In the genomic region with DNA sequence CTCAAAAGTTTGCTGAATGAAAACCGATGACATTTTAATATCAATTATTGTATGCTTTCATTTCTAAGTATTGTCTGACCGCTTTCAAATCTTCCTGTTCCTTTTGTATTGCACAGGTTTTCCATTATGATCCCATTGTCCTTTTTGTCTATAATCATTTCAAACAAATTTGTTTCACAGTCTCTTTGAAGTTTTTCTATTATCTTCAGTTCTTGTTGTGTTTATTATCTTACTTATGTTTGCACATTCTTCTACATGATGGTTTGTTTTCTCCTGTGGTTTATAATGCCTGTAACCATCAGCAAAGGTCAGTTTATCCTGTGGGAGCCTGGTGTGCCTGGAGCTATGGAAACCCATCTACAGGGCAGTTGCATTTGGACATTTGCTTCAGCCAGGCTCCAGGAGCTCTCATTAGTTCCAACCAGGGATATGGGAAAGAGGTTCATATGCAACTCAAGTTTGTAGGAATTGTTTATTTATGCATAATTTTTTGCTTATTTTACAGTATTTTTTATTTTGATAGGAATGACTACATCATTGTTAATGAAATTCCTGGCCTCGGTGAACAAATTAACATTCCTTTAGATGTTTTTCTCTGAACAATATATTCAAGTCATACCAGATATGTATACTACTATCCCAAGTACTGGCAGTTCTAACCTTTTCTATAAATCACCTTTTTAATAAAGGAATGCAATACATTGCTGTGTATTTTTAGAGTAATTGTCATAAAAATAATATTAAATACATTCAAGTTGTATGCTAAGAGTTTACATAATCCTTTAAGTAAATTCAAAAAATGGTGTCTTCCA, we compare ENCODE assay signal across 12 cellular contexts.
DNase-seq lines count a peak whose midpoint lies in the region; ATAC-seq and TF ChIP-seq lines count a peak whose summit lies in the region.
"Had no signal": no experiment of that assay in that cellular context is flagged by ENCODE, and none has a peak within 500 bp of the region (broad histone marks: within the 10 kb centered on the region; RNA-seq: fewer than 3 reads in every experiment).

No MANE protein-coding gene starts in this region.

- peaks cover 7% of the 10 kb centered on the region for H3K9me3 Mint-ChIP-seq in osteocyte (ENCODE audit: unreplicated experiment)
- no peaks in the 10 kb centered on the region for H3K9me3 Mint-ChIP-seq in activated CD8-positive, alpha-beta memory T cell treated with anti-CD3 and anti-CD28 coated beads, Interleukin-2, amount 10 ng/mL, durations not matched to agents 7 days and 5 days (ENCODE audit: low read depth)
- no peaks in the 10 kb centered on the region for H3K9me3 Mint-ChIP-seq in natural killer cell treated with Interleukin-12 subunit alpha and Interleukin-12 subunit beta and Interleukin-15 and Interleukin-18, amount 100 ng/mL, for 72 hours

- TF ChIP-seq CTCF in IMR-90 (conservative IDR thresholded peaks at IDR 0.05; ENCODE audit: low read depth, low read length), result no peak
- no peak for TF ChIP-seq CTCF in osteocyte (IDR thresholded peaks at IDR 0.05)

- peaks cover 2% of the 10 kb centered on the region; the same call in 1 of the 2 replicates for H3K9me3 ChIP-seq in IMR-90 (ENCODE audit: control insufficient read depth, insufficient read depth, low read length)

- H3K27me3 ChIP-seq in IMR-90 (ENCODE audit: control insufficient read depth, insufficient read depth, low read length), result no peaks in the 10 kb centered on the region

- no peak overlapping the region for H3K4me3 ChIP-seq in IMR-90 (ENCODE audit: insufficient read depth, low read depth, low read length)

- intact Hi-C loops in IMR-90 (cut with micrococcal nuclease), result loop anchor here (10.0 kb wide), 1 partner anchor 190 kb away; a partner anchor contains a TSS
- intact Hi-C loops in left cardiac atrium (cut with DNase I), result no loop called here

- no peak overlapping the region for H3K23ac ChIP-seq in IMR-90 (ENCODE audit: low read depth, low read length)

- no TSS peak for BruUV-seq in IMR-90 (replicated peaks; lab: Mats Ljungman, UMichigan)

- no peak overlapping the region for H2AK5ac ChIP-seq in IMR-90 (ENCODE audit: low read depth, low read length)

- WGBS in IMR-90 (ENCODE audit: extremely low coverage in 2 of 2, insufficient read length in 1 of 2), 2 experiments, result no CpG with 5 or more reads among the region's 3 CpGs

- no peak overlapping the region for H3K27ac ChIP-seq in IMR-90 (ENCODE audit: insufficient read depth, low read length)

- H3K56ac ChIP-seq in IMR-90 (ENCODE audit: extremely low read depth, insufficient read depth, low read length), result no peak overlapping the region

- H2AK9ac ChIP-seq in IMR-90 (replicated peaks; ENCODE audit: low read depth, low read length, poor library complexity), result no peak overlapping the region

- H2BK120ac ChIP-seq in IMR-90 (ENCODE audit: low read depth, low read length), result no peak overlapping the region

- H3K4me1 ChIP-seq in IMR-90 (ENCODE audit: control insufficient read depth, insufficient read depth, low read length), result peaks cover 6% of the 10 kb centered on the region; the same call in 1 of the 2 replicates

- CTCF ChIA-PET in IMR-90 (lab: Yijun Ruan, JAX), result no interaction called here
- CTCF ChIA-PET in activated CD8-positive, alpha-beta memory T cell treated with anti-CD3 and anti-CD28 coated beads, Interleukin-2, amount 10 ng/mL, durations not matched to agents 7 days and 5 days (lab: Charles Lee), result no interaction called here

- no peak overlapping the region for H2BK15ac ChIP-seq in IMR-90 (ENCODE audit: low read depth, low read length)

- H3K79me1 ChIP-seq in IMR-90 (ENCODE audit: low read depth in 1 of 2, low read length in 2 of 2), result peaks cover 3 to 19% of the 10 kb centered on the region in 2 experiments; a peak in 3 of 4 replicates

- H4K5ac ChIP-seq in IMR-90 (ENCODE audit: low read depth, low read length), result no peak overlapping the region

- peak; percentile 53 for DNase-seq in EL
- DNase-seq in IMR-90, result no peak
- peak; percentile 17 for DNase-seq in astrocyte of the hippocampus (ENCODE audit: low read depth, low spot score)
- no peak for DNase-seq in osteocyte (ENCODE audit: extremely low spot score, unreplicated experiment)
- no peak for DNase-seq in activated CD8-positive, alpha-beta memory T cell treated with anti-CD3 and anti-CD28 coated beads, Interleukin-2, amount 10 ng/mL, durations not matched to agents 7 days and 5 days
- DNase-seq in left cardiac atrium, result no peak
- DNase-seq in natural killer cell treated with Interleukin-12 subunit alpha and Interleukin-12 subunit beta and Interleukin-15 and Interleukin-18, amount 100 ng/mL, for 72 hours (ENCODE audit: low spot score), result no peak
- DNase-seq: CD8-positive, alpha-beta T cell; DND-41; GOT3 had no signal

- H2AFZ ChIP-seq in IMR-90 (replicated peaks; ENCODE audit: low read length, poor library complexity), result no peak overlapping the region

- H2BK20ac ChIP-seq in IMR-90 (ENCODE audit: low read depth, low read length), result no peak overlapping the region

- TF ChIP-seq POLR2A in IMR-90 (IDR thresholded peaks at IDR 0.05; ENCODE audit: low read depth, low read length), result no peak

- TF ChIP-seq RAD21 in IMR-90 (IDR thresholded peaks at IDR 0.05; ENCODE audit: low read length), result no peak

- 0 out of 2 replicates have a peak overlapping the region, but pooled peaks have one; percentile 14 for H3K4me2 ChIP-seq in IMR-90 (ENCODE audit: low read depth, low read length)

- no peak overlapping the region for H3K4me3 Mint-ChIP-seq in osteocyte (ENCODE audit: unreplicated experiment)
- no peak overlapping the region for H3K4me3 Mint-ChIP-seq in activated CD8-positive, alpha-beta memory T cell treated with anti-CD3 and anti-CD28 coated beads, Interleukin-2, amount 10 ng/mL, durations not matched to agents 7 days and 5 days
- no peak overlapping the region for H3K4me3 Mint-ChIP-seq in natural killer cell treated with Interleukin-12 subunit alpha and Interleukin-12 subunit beta and Interleukin-15 and Interleukin-18, amount 100 ng/mL, for 72 hours
- H3K4me3 Mint-ChIP-seq: CD8-positive, alpha-beta T cell; IgD-negative memory B cell had no signal

- no peak overlapping the region for H3K4ac ChIP-seq in IMR-90 (ENCODE audit: low read depth, low read length)

- POLR2A ChIA-PET in IMR-90 (lab: Charles Lee; ENCODE audit: unreplicated experiment), result no interaction called here

- peak overlapping the region; percentile 48 for H3K27ac Mint-ChIP-seq in osteocyte (ENCODE audit: unreplicated experiment)
- no peak overlapping the region for H3K27ac Mint-ChIP-seq in activated CD8-positive, alpha-beta memory T cell treated with anti-CD3 and anti-CD28 coated beads, Interleukin-2, amount 10 ng/mL, durations not matched to agents 7 days and 5 days
- no peak overlapping the region for H3K27ac Mint-ChIP-seq in natural killer cell treated with Interleukin-12 subunit alpha and Interleukin-12 subunit beta and Interleukin-15 and Interleukin-18, amount 100 ng/mL, for 72 hours
- H3K27ac Mint-ChIP-seq: CD8-positive, alpha-beta T cell; IgD-negative memory B cell had no signal

- H4K91ac ChIP-seq in IMR-90 (ENCODE audit: insufficient read depth, low read depth, low read length), result no peak overlapping the region

- no peak overlapping the region for H3K18ac ChIP-seq in IMR-90 (ENCODE audit: low read depth, low read length)

- peaks cover 4% of the 10 kb centered on the region for H3K36me3 Mint-ChIP-seq in osteocyte (ENCODE audit: unreplicated experiment)
- H3K36me3 Mint-ChIP-seq in activated CD8-positive, alpha-beta memory T cell treated with anti-CD3 and anti-CD28 coated beads, Interleukin-2, amount 10 ng/mL, durations not matched to agents 7 days and 5 days, result no peaks in the 10 kb centered on the region
- H3K36me3 Mint-ChIP-seq in natural killer cell treated with Interleukin-12 subunit alpha and Interleukin-12 subunit beta and Interleukin-15 and Interleukin-18, amount 100 ng/mL, for 72 hours, result no peaks in the 10 kb centered on the region

- no peaks in the 10 kb centered on the region for H4K20me1 ChIP-seq in IMR-90 (ENCODE audit: insufficient read depth, low read length)

- H4K8ac ChIP-seq in IMR-90 (ENCODE audit: low read depth in 2 of 2, low read length in 2 of 2), result no peak overlapping the region

- 0 out of 2 replicates have a peak, but pooled peaks cover 2% of the 10 kb centered on the region for H3K9me1 ChIP-seq in IMR-90 (ENCODE audit: insufficient read depth, low read length)

- dilution Hi-C loops in IMR-90 (cut with HindIII; ENCODE audit: low sequenced_read_pairs, unreplicated experiment), result no loop called here

- peak overlapping the region; percentile 54 for H2BK5ac ChIP-seq in IMR-90 (ENCODE audit: low read depth, low read length, poor library complexity, severe bottlenecking)

- ATAC-seq in IMR-90 (ENCODE audit: low read depth) (peak; percentile 73), left cardiac atrium (no peak)
- no peak for ATAC-seq in activated CD8-positive, alpha-beta memory T cell treated with anti-CD3 and anti-CD28 coated beads, Interleukin-2, amount 10 ng/mL, durations not matched to agents 7 days and 5 days
- ATAC-seq in natural killer cell treated with Interleukin-12 subunit alpha and Interleukin-12 subunit beta and Interleukin-15 and Interleukin-18, amount 100 ng/mL, for 72 hours, result no peak
- ATAC-seq: CD8-positive, alpha-beta T cell; Right ventricle myocardium inferior had no signal

- H3K14ac ChIP-seq in IMR-90 (replicated peaks; ENCODE audit: low read depth, low read length), result no peak overlapping the region

- no peaks in the 10 kb centered on the region for H3K36me3 ChIP-seq in IMR-90 (ENCODE audit: control insufficient read depth, insufficient read depth, low read length)

- in situ Hi-C loops in IMR-90 (cut with MboI; ENCODE audit: low sequenced_read_pairs), result no loop called here

- H3K27me3 Mint-ChIP-seq in osteocyte (ENCODE audit: unreplicated experiment), result no peaks in the 10 kb centered on the region
- H3K27me3 Mint-ChIP-seq in activated CD8-positive, alpha-beta memory T cell treated with anti-CD3 and anti-CD28 coated beads, Interleukin-2, amount 10 ng/mL, durations not matched to agents 7 days and 5 days, result no peaks in the 10 kb centered on the region
- no peaks in the 10 kb centered on the region for H3K27me3 Mint-ChIP-seq in natural killer cell treated with Interleukin-12 subunit alpha and Interleukin-12 subunit beta and Interleukin-15 and Interleukin-18, amount 100 ng/mL, for 72 hours
- H3K27me3 Mint-ChIP-seq: IgD-negative memory B cell had no signal

- H3K9ac ChIP-seq in IMR-90 (ENCODE audit: low read depth, low read length), result no peak overlapping the region

- peaks cover 57% of the 10 kb centered on the region for H3K4me1 Mint-ChIP-seq in osteocyte (ENCODE audit: unreplicated experiment)
- peaks cover 3% of the 10 kb centered on the region for H3K4me1 Mint-ChIP-seq in activated CD8-positive, alpha-beta memory T cell treated with anti-CD3 and anti-CD28 coated beads, Interleukin-2, amount 10 ng/mL, durations not matched to agents 7 days and 5 days
- H3K4me1 Mint-ChIP-seq in natural killer cell treated with Interleukin-12 subunit alpha and Interleukin-12 subunit beta and Interleukin-15 and Interleukin-18, amount 100 ng/mL, for 72 hours (ENCODE audit: low read depth in 2 of 2), result peaks cover 4 to 5% of the 10 kb centered on the region in 2 donors
- H3K4me1 Mint-ChIP-seq: IgD-negative memory B cell had no signal

TF ChIP-seq in IMR-90, 13 proteins besides CTCF, POLR2A, EP300 and RAD21 (continues in another document):
- TF ChIP-seq RFX5 (IDR thresholded peaks at IDR 0.05; ENCODE audit: low read depth, low read length) (no peak), CHD1 (IDR thresholded peaks at IDR 0.05; ENCODE audit: low read depth, low read length) (no peak)

Comparison
In these comparisons a context has a peak if more than half of its experiments do, and no peak if none do; other contexts are left out.
1. DNase-seq: peak in EL (single experiment) and astrocyte of the hippocampus (single experiment); none in IMR-90 (single experiment), osteocyte (single experiment), activated CD8-positive, alpha-beta memory T cell treated with anti-CD3 and anti-CD28 coated beads, Interleukin-2, amount 10 ng/mL, durations not matched to agents 7 days and 5 days (single experiment), left cardiac atrium (single experiment) and natural killer cell treated with Interleukin-12 subunit alpha and Interleukin-12 subunit beta and Interleukin-15 and Interleukin-18, amount 100 ng/mL, for 72 hours (single experiment).